In genomic region chr3:13234664-13235063, GRCh38 we compare ENCODE assay signal across 19 cellular contexts.
DNase-seq lines count a peak whose midpoint lies in the region; ATAC-seq, FAIRE-seq and TF ChIP-seq lines count a peak whose summit lies in the region.
"Had no signal": no experiment of that assay in that cellular context is flagged by ENCODE, and none has a peak within 500 bp of the region (broad histone marks: within the 10 kb centered on the region; RNA-seq: fewer than 3 reads in every experiment).

No MANE protein-coding gene starts in this region.

- H4K20me1 ChIP-seq in K562 (replicated peaks; ENCODE audit: control insufficient read depth, insufficient read depth, low read length), result peaks cover 27% of the 10 kb centered on the region

- peaks cover 10% of the 10 kb centered on the region for H3K27me3 Mint-ChIP-seq in type B pancreatic cell

- no peaks in the 10 kb centered on the region for H3K36me3 Mint-ChIP-seq in type B pancreatic cell

- ATAC-seq in left cardiac atrium (no peak), HG02759 (IDR thresholded peaks at IDR 0.05; ENCODE audit: unreplicated experiment) (peak; percentile 26), K562 (no peak), HG02588 (IDR thresholded peaks at IDR 0.05; ENCODE audit: unreplicated experiment) (no peak)
- ATAC-seq: stimulated activated naive CD8-positive, alpha-beta T cell treated with anti-CD3 and anti-CD28 coated beads, Interleukin-15, Interleukin-2, amounts not matched to agents 100 U/mL and 50 U/mL, for 24 hours had no signal

- in situ Hi-C loops in K562 (cut with MboI), result no loop called here

- no peaks in the 10 kb centered on the region for H3K9me1 ChIP-seq in K562 (ENCODE audit: control insufficient read depth, insufficient read depth, low read length)

- H3K27ac Mint-ChIP-seq in type B pancreatic cell, result peak overlapping the region; percentile 5
- H3K27ac Mint-ChIP-seq: activated T-cell treated with anti-CD3 and anti-CD28 coated beads, Interleukin-2, amount 50 U/mL, for 72 hours had no signal

- H3K79me2 ChIP-seq in K562 (ENCODE audit: control insufficient read depth, insufficient read depth, low read length), result no peaks in the 10 kb centered on the region
- H3K79me2 ChIP-seq: parathyroid adenoma had no signal

- FAIRE-seq in K562 (lab: Jason Lieb, UNC), result peak; percentile 69

- no peak for TF ChIP-seq POLR2A in K562 (conservative IDR thresholded peaks at IDR 0.05)

- WGBS in K562 (ENCODE audit: insufficient coverage, low coverage, missing lambda C conversion rate), result 4% methylated on average over 9 of the region's 9 CpGs

- POLR2A ChIA-PET in K562 (lab: Yijun Ruan, JAX), result interaction anchor here (0.9 kb wide), 1 partner anchor 9 kb away, joined by 3 read pairs; no protein-coding TSS in a partner anchor

- H3K27me3 ChIP-seq in left ventricle myocardium inferior (ENCODE audit: low read depth) (peaks cover 74% of the 10 kb centered on the region), K562 (ENCODE audit: control insufficient read depth in 2 of 2, insufficient read depth in 2 of 2, low read length in 2 of 2) (peaks cover 39 to 71% of the 10 kb centered on the region in 2 experiments; a peak in 4 of 5 replicates)
- H3K27me3 ChIP-seq: vagina had no signal

- no peak overlapping the region for H2AFZ ChIP-seq in K562 (ENCODE audit: low read depth, low read length)
- H2AFZ ChIP-seq: parathyroid adenoma, PC-9 had no signal

- no peak for DNase-seq in left ventricle myocardium inferior
- no peak for DNase-seq in left cardiac atrium
- DNase-seq in K562 (ENCODE audit: extremely low read depth in 1 of 4, low spot score in 3 of 4), result no peak
- DNase-seq in type B pancreatic cell (ENCODE audit: extremely low spot score, unreplicated experiment), result no peak
- no peak for DNase-seq in activated gamma-delta T cell (lab: John Stamatoyannopoulos, UW)
- DNase-seq in amygdala (lab: John Stamatoyannopoulos, UW), result no peak
- DNase-seq: AML-193, cortex of kidney, DMS79 treated with DMSO at 0.1 percent for 48 hours, mesendoderm, NCI-H446 treated with DMSO at 0.1 percent for 48 hours had no signal

- TF ChIP-seq EP300 in K562 (IDR thresholded peaks at IDR 0.05; ENCODE audit: low read length), result no peak

- no peaks in the 10 kb centered on the region for H3K9me3 ChIP-seq in left ventricle myocardium inferior (replicated peaks)
- no peaks in the 10 kb centered on the region for H3K9me3 ChIP-seq in K562 (replicated peaks; ENCODE audit: control insufficient read depth, insufficient read depth, low read depth, low read length)
- H3K9me3 ChIP-seq: vagina had no signal

- H3K36me3 ChIP-seq in left ventricle myocardium inferior, result no peaks in the 10 kb centered on the region
- H3K36me3 ChIP-seq in K562 (ENCODE audit: control insufficient read depth, insufficient read depth, low read length), result no peaks in the 10 kb centered on the region
- H3K36me3 ChIP-seq: vagina had no signal

- H3K27ac ChIP-seq in left ventricle myocardium inferior (replicated peaks) (peak overlapping the region; percentile 30), K562 (ENCODE audit: extremely low read depth, low read depth, low read length) (no peak overlapping the region)
- H3K27ac ChIP-seq: parathyroid adenoma, PC-9, SK-N-MC, vagina had no signal

- no peak for TF ChIP-seq RAD21 in K562 (CRISPR knock-in tag; conservative IDR thresholded peaks at IDR 0.05 in 1 of 2, IDR thresholded peaks at IDR 0.05 in 1 of 2)

- CTCF ChIA-PET in K562 (lab: Yijun Ruan, JAX; ENCODE audit: low intra/inter-chr PET ratio), result no interaction called here

- H3K4me1 ChIP-seq in left ventricle myocardium inferior (peaks cover 17% of the 10 kb centered on the region), K562 (replicated peaks in 1 of 2; ENCODE audit: control insufficient read depth in 2 of 2, insufficient read depth in 2 of 2, low read length in 2 of 2) (peaks cover 10 to 22% of the 10 kb centered on the region in 2 experiments; a peak in 4 of 5 replicates)
- H3K4me1 ChIP-seq: parathyroid adenoma had no signal

- H3K4me1 Mint-ChIP-seq in type B pancreatic cell (ENCODE audit: unreplicated experiment), result peaks cover 10% of the 10 kb centered on the region

- H3K4me3 ChIP-seq in left ventricle myocardium inferior (no peak overlapping the region), K562 (no peak overlapping the region)
- H3K4me3 ChIP-seq: PC-9, SK-N-MC, vagina had no signal

- no peaks in the 10 kb centered on the region for H3K9me3 Mint-ChIP-seq in type B pancreatic cell
- H3K9me3 Mint-ChIP-seq: activated T-cell treated with anti-CD3 and anti-CD28 coated beads, Interleukin-2, amount 50 U/mL, for 72 hours had no signal

- H3K4me3 Mint-ChIP-seq in type B pancreatic cell, result no peak overlapping the region

- intact Hi-C loops in left ventricle myocardium inferior (cut with micrococcal nuclease) (no loop called here), left cardiac atrium (cut with DNase I) (no loop called here), K562 (cut with micrococcal nuclease) (no loop called here)

- TF ChIP-seq CTCF in left ventricle myocardium inferior (IDR thresholded peaks at IDR 0.05; ENCODE audit: borderline replicate concordance) (no peak), K562 (IDR thresholded peaks at IDR 0.05 in 2 of 3, conservative IDR thresholded peaks at IDR 0.05 in 1 of 3; ENCODE audit: insufficient read depth in 2 of 3, low read depth in 1 of 3, low read length in 3 of 3) (no peak), type B pancreatic cell (conservative IDR thresholded peaks at IDR 0.05) (no peak)

- no TSS peak for BruUV-seq in K562 (replicated peaks; lab: Mats Ljungman, UMichigan)

- 0 out of 4 replicates have a peak overlapping the region, but pooled peaks of 1 of the 2 experiments have one; percentile 3 for H3K9ac ChIP-seq in K562 (ENCODE audit: insufficient read depth in 1 of 2, low read depth in 2 of 2, low read length in 2 of 2)
- H3K9ac ChIP-seq: parathyroid adenoma had no signal

- H3K4me2 ChIP-seq in K562 (ENCODE audit: insufficient read depth, low read length), result no peak overlapping the region

TF ChIP-seq in K562, 482 proteins besides CTCF, POLR2A, EP300 and RAD21 (continues in another document):
- TF ChIP-seq, protein P1, sequence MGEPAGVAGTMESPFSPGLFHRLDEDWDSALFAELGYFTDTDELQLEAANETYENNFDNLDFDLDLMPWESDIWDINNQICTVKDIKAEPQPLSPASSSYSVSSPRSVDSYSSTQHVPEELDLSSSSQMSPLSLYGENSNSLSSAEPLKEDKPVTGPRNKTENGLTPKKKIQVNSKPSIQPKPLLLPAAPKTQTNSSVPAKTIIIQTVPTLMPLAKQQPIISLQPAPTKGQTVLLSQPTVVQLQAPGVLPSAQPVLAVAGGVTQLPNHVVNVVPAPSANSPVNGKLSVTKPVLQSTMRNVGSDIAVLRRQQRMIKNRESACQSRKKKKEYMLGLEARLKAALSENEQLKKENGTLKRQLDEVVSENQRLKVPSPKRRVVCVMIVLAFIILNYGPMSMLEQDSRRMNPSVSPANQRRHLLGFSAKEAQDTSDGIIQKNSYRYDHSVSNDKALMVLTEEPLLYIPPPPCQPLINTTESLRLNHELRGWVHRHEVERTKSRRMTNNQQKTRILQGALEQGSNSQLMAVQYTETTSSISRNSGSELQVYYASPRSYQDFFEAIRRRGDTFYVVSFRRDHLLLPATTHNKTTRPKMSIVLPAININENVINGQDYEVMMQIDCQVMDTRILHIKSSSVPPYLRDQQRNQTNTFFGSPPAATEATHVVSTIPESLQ (CRISPR knock-in tag; IDR thresholded peaks at IDR 0.05), result no peak
- TF ChIP-seq SP2 (IDR thresholded peaks at IDR 0.05; ENCODE audit: extremely low read depth, low read depth, low read length, poor library complexity, severe bottlenecking), result no peak
- no peak for TF ChIP-seq ZNF232 (CRISPR knock-in tag; IDR thresholded peaks at IDR 0.05)
- no peak for TF ChIP-seq HEY1 (CRISPR knock-in tag; IDR thresholded peaks at IDR 0.05; ENCODE audit: borderline replicate concordance)
- TF ChIP-seq TRIM28 (IDR thresholded peaks at IDR 0.05), result no peak
- TF ChIP-seq, protein P2, sequence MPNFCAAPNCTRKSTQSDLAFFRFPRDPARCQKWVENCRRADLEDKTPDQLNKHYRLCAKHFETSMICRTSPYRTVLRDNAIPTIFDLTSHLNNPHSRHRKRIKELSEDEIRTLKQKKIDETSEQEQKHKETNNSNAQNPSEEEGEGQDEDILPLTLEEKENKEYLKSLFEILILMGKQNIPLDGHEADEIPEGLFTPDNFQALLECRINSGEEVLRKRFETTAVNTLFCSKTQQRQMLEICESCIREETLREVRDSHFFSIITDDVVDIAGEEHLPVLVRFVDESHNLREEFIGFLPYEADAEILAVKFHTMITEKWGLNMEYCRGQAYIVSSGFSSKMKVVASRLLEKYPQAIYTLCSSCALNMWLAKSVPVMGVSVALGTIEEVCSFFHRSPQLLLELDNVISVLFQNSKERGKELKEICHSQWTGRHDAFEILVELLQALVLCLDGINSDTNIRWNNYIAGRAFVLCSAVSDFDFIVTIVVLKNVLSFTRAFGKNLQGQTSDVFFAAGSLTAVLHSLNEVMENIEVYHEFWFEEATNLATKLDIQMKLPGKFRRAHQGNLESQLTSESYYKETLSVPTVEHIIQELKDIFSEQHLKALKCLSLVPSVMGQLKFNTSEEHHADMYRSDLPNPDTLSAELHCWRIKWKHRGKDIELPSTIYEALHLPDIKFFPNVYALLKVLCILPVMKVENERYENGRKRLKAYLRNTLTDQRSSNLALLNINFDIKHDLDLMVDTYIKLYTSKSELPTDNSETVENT (CRISPR knock-in tag; IDR thresholded peaks at IDR 0.05), result no peak
- TF ChIP-seq E2F6 (IDR thresholded peaks at IDR 0.05; ENCODE audit: borderline replicate concordance in 1 of 2, extremely low read depth in 1 of 2, insufficient read depth in 1 of 2, insufficient read length in 1 of 2, low read depth in 1 of 2, low read length in 1 of 2, poor library complexity in 1 of 2, severe bottlenecking in 1 of 2), result peak in 1 of 2 experiments; percentile 4
- no peak for TF ChIP-seq ZNF695 (CRISPR knock-in tag; IDR thresholded peaks at IDR 0.05)
